Comparison of ENCODE assay signal across 1 cellular context in the genomic region with DNA sequence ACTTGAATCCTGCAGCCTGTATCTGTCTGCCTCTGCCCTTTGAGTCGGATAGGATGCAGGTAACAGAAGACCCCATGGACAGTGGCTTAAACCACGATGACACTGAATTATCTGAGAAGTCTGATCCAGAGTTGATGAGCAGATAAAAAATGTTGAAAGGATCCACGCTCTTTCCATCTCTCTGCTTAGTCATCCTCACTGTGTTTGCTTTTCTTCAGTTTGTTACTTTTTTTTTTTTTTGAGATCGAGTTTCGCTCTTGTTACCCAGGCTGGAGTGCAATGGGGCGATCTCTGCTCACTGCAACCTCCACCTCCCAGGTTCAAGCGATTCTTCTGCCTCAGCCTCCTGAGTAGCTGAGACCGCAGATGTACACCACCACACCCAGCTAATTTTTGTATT.
TF ChIP-seq lines count a peak whose summit lies in the region.

No MANE protein-coding gene starts in this region.

TF ChIP-seq in HepG2, 621 proteins besides CTCF, POLR2A, EP300 and RAD21:
- TF ChIP-seq MAFF (IDR thresholded peaks at IDR 0.05; ENCODE audit: low read depth, low read length) (no peak), NFE2L2 (IDR thresholded peaks at IDR 0.05; ENCODE audit: low read length) (peak; percentile 51; the same call in 1 of the 2 replicates), ZNF30 (CRISPR knock-in tag; IDR thresholded peaks at IDR 0.05) (no peak), FOSL2 (CRISPR knock-in tag; IDR thresholded peaks at IDR 0.05) (peak; percentile 38), MAFK (conservative IDR thresholded peaks at IDR 0.05 in 1 of 2, IDR thresholded peaks at IDR 0.05 in 1 of 2; ENCODE audit: low read length in 2 of 2) (0 out of 4 replicates have a peak, but pooled peaks of 1 of the 2 experiments have one; percentile 2), ZNF362 (CRISPR knock-in tag; IDR thresholded peaks at IDR 0.05; ENCODE audit: borderline replicate concordance) (peak; percentile 77; the same call in 1 of the 2 replicates), ZNF770 (CRISPR knock-in tag; IDR thresholded peaks at IDR 0.05) (peak; percentile 41; the same call in 1 of the 2 replicates)
- TF ChIP-seq, protein P1, sequence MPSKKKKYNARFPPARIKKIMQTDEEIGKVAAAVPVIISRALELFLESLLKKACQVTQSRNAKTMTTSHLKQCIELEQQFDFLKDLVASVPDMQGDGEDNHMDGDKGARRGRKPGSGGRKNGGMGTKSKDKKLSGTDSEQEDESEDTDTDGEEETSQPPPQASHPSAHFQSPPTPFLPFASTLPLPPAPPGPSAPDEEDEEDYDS (CRISPR knock-in tag; IDR thresholded peaks at IDR 0.05) = no peak
